1 cellular context compared by ENCODE assay signal in genomic region chr14:65040666-65041433, GRCh38.
TF ChIP-seq lines count a peak whose summit lies in the region.

No MANE protein-coding gene starts in this region.

TF ChIP-seq in K562, 482 proteins besides CTCF, POLR2A, EP300 and RAD21:
- TF ChIP-seq XRCC3 (IDR thresholded peaks at IDR 0.05): no peak
- no peak for TF ChIP-seq HMG20A (CRISPR knock-in tag; conservative IDR thresholded peaks at IDR 0.05)
- no peak for TF ChIP-seq FOXO4 (CRISPR knock-in tag; IDR thresholded peaks at IDR 0.05)
- no peak for TF ChIP-seq SRF (CRISPR knock-in tag; IDR thresholded peaks at IDR 0.05)
- no peak for TF ChIP-seq THRB (CRISPR knock-in tag; conservative IDR thresholded peaks at IDR 0.05)
- no peak for TF ChIP-seq ZNF12 (CRISPR knock-in tag; IDR thresholded peaks at IDR 0.05)
- TF ChIP-seq NR2C2 (CRISPR knock-in tag; IDR thresholded peaks at IDR 0.05): no peak
- TF ChIP-seq NR2C2 (tag; IDR thresholded peaks at IDR 0.05): no peak
- TF ChIP-seq EHMT2 (IDR thresholded peaks at IDR 0.05): no peak
